16 cellular contexts compared by ENCODE assay signal in the genomic region with DNA sequence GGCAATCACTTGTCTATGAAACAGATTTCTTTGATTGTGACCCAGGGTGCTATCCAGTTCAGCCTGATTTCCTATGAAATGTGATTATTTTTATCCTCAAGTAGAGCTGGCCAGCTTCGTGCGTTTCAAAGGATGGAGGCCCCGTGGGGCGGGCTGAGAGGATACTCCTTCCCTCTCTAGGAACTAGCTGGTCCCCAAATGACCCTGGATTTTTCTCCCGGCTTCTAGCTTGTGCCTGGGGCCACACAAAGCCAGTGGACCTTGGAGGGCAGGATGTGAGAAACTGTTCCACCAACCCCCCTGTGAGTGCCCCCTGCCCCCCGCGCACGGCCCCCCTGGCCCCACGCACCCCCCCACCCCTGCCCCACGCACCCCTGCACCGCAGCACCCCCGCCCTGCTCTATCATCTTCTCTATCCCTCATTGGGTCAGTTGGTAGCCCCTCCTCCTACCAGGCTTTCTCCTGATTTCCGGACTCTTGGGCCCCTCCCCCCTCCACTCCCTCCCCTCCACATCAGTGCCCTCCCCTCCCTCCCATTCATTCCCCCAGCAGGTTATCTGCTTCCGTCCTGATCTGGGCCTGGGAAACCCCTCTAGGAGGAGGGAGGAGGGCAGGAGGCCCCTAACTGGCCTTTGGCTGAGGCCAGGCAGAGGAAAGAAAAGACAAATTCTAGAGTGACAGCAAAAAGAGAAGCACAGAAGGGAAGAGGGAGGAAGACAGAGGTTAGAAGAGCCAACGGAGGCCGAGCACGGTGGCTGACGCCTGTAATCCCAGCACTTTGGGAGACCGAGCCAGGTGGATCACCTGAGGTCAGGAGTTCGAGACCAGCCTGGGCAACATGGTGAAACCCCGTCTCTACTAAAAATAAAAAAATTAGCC. TPM values are rescaled to one million over a fixed set of nuclear protein-coding genes. Genes with fewer than 3 reads are reported as not detected.
DNase-seq lines count a peak whose midpoint lies in the region; ATAC-seq and TF ChIP-seq lines count a peak whose summit lies in the region.
"Had no signal": no experiment of that assay in that cellular context is flagged by ENCODE, and none has a peak within 500 bp of the region (broad histone marks: within the 10 kb centered on the region; RNA-seq: fewer than 3 reads in every experiment).

No MANE protein-coding gene starts in this region.

- intact Hi-C loops in Calu3 (cut with micrococcal nuclease; ENCODE audit: unreplicated experiment) = no loop called here

- ATAC-seq in activated naive CD8-positive, alpha-beta T cell treated with anti-CD3 and anti-CD28 coated beads, Interleukin-2, amount 10 ng/mL, durations not matched to agents 7 days and 5 days (ENCODE audit: low read depth) = no peak

- POLR2A ChIA-PET in activated naive CD8-positive, alpha-beta T cell treated with anti-CD3 and anti-CD28 coated beads, Interleukin-2, amount 10 ng/mL, durations not matched to agents 7 days and 5 days (lab: Charles Lee) = interaction anchor here (0.7 to 2.6 kb wide), 2 partner anchors 14 to 40 kb away, joined by 3 to 10 read pairs; no protein-coding TSS in a partner anchor

- DNase-seq in NCI-H2227 (lab: John Stamatoyannopoulos, UW; ENCODE audit: unreplicated experiment) (peak; percentile 37), NCI-H2227 treated with DMSO at 0.1 percent for 48 hours (lab: John Stamatoyannopoulos, UW) (no peak), ureter (ENCODE audit: low spot score) (no peak), Calu3 (no peak), GDM1 (lab: John Stamatoyannopoulos, UW) (no peak)
- DNase-seq in activated naive CD8-positive, alpha-beta T cell treated with anti-CD3 and anti-CD28 coated beads, Interleukin-2, amount 10 ng/mL, durations not matched to agents 7 days and 5 days = no peak
- DNase-seq: 8988T; activated CD4-positive, alpha-beta T cell treated with anti-CD3 and anti-CD28 coated beads, Interleukin-2, amount 50 U/mL, for 48 hours; activated naive CD4-positive, alpha-beta T cell treated with anti-CD3 and anti-CD28 coated beads, Interleukin-2, amount 50 U/mL, for 16 hours; central memory CD4-positive, alpha-beta T cell; NCI-H1092; NCI-H226; SW 1271 had no signal

- CTCF ChIA-PET in Calu3 (lab: Charles Lee) = no interaction called here

- BruUV-seq in Calu3 (replicated peaks; lab: Mats Ljungman, UMichigan) = no TSS peak

- H3K4me3 Mint-ChIP-seq in activated naive CD8-positive, alpha-beta T cell treated with anti-CD3 and anti-CD28 coated beads, Interleukin-2, amount 10 ng/mL, durations not matched to agents 7 days and 5 days = peak overlapping the region; percentile 72
- H3K4me3 Mint-ChIP-seq in nephron (no peak overlapping the region), Calu3 (ENCODE audit: low read depth, unreplicated experiment) (no peak overlapping the region)

- H3K36me3 Mint-ChIP-seq in activated naive CD8-positive, alpha-beta T cell treated with anti-CD3 and anti-CD28 coated beads, Interleukin-2, amount 10 ng/mL, durations not matched to agents 7 days and 5 days = no peaks in the 10 kb centered on the region
- H3K36me3 Mint-ChIP-seq in nephron (ENCODE audit: low read depth) = no peaks in the 10 kb centered on the region
- H3K36me3 Mint-ChIP-seq in Calu3 (ENCODE audit: insufficient read depth, unreplicated experiment) = no peaks in the 10 kb centered on the region

- peaks cover 6% of the 10 kb centered on the region; the same call in 1 of the 2 replicates for H3K36me3 ChIP-seq in KOPT-K1 (ENCODE audit: insufficient read depth, low read length)

- H3K27ac Mint-ChIP-seq in activated naive CD8-positive, alpha-beta T cell treated with anti-CD3 and anti-CD28 coated beads, Interleukin-2, amount 10 ng/mL, durations not matched to agents 7 days and 5 days = peak overlapping the region; percentile 98
- peak overlapping the region; percentile 70 to 80 (median 76) for H3K27ac Mint-ChIP-seq in nephron
- no peak overlapping the region for H3K27ac Mint-ChIP-seq in Calu3 (ENCODE audit: unreplicated experiment)

- H3K27ac ChIP-seq in KOPT-K1 (ENCODE audit: low read depth, low read length, poor library complexity, severe bottlenecking) = peak overlapping the region; percentile 97

- peaks cover 52% of the 10 kb centered on the region for H3K4me1 Mint-ChIP-seq in activated naive CD8-positive, alpha-beta T cell treated with anti-CD3 and anti-CD28 coated beads, Interleukin-2, amount 10 ng/mL, durations not matched to agents 7 days and 5 days
- H3K4me1 Mint-ChIP-seq in nephron (peaks cover 42% of the 10 kb centered on the region), Calu3 (ENCODE audit: low read depth, unreplicated experiment) (no peaks in the 10 kb centered on the region)

- H3K9me3 ChIP-seq in KOPT-K1 (ENCODE audit: insufficient read depth, low read length, poor library complexity, severe bottlenecking) = no peaks in the 10 kb centered on the region

- TF ChIP-seq CTCF in nephron (IDR thresholded peaks at IDR 0.05; ENCODE audit: unreplicated experiment in 3 of 3) (no peak), Calu3 (IDR thresholded peaks at IDR 0.05; ENCODE audit: unreplicated experiment) (no peak)

- no peaks in the 10 kb centered on the region for H3K27me3 Mint-ChIP-seq in activated naive CD8-positive, alpha-beta T cell treated with anti-CD3 and anti-CD28 coated beads, Interleukin-2, amount 10 ng/mL, durations not matched to agents 7 days and 5 days
- H3K27me3 Mint-ChIP-seq in nephron (ENCODE audit: low read depth) = no peaks in the 10 kb centered on the region
- H3K27me3 Mint-ChIP-seq in Calu3 (ENCODE audit: unreplicated experiment) = peaks cover 54% of the 10 kb centered on the region

- no peaks in the 10 kb centered on the region for H3K9me3 Mint-ChIP-seq in activated naive CD8-positive, alpha-beta T cell treated with anti-CD3 and anti-CD28 coated beads, Interleukin-2, amount 10 ng/mL, durations not matched to agents 7 days and 5 days
- H3K9me3 Mint-ChIP-seq in nephron (no peaks in the 10 kb centered on the region), Calu3 (ENCODE audit: low read depth, unreplicated experiment) (no peaks in the 10 kb centered on the region)

RNA-seq across cellular contexts. Expression of a gene that starts 3.3 kb away (rescaled TPM):
- under 1 TPM; 0.65 to 0.67 TPM for total RNA-seq in activated naive CD8-positive, alpha-beta T cell treated with anti-CD3 and anti-CD28 coated beads, Interleukin-2, amount 10 ng/mL, durations not matched to agents 7 days and 5 days
- total RNA-seq in ureter = 6.0 TPM
- total RNA-seq in Calu3 (2022) = not detected in 2 replicates

RNA-seq across cellular contexts. Expression of a gene that starts 37.6 kb away (rescaled TPM):
- 100 to 1,000 TPM; 239 to 241 TPM for total RNA-seq in activated naive CD8-positive, alpha-beta T cell treated with anti-CD3 and anti-CD28 coated beads, Interleukin-2, amount 10 ng/mL, durations not matched to agents 7 days and 5 days
- total RNA-seq in ureter = 8.4 TPM
- total RNA-seq in Calu3 (2022) = not detected in 2 replicates
- total RNA-seq: smooth muscle cell had no signal

Comparison
In these comparisons a context has a peak if more than half of its experiments do, and no peak if none do; other contexts are left out.
1. RNA of a gene that starts 37.6 kb away (total RNA-seq): 239 to 241 TPM in activated naive CD8-positive, alpha-beta T cell treated with anti-CD3 and anti-CD28 coated beads, Interleukin-2, amount 10 ng/mL, durations not matched to agents 7 days and 5 days; 8.4 TPM in ureter (single experiment) and not detected in Calu3; every median in the first group is over 10 times any median in the second.